In the genomic region with DNA sequence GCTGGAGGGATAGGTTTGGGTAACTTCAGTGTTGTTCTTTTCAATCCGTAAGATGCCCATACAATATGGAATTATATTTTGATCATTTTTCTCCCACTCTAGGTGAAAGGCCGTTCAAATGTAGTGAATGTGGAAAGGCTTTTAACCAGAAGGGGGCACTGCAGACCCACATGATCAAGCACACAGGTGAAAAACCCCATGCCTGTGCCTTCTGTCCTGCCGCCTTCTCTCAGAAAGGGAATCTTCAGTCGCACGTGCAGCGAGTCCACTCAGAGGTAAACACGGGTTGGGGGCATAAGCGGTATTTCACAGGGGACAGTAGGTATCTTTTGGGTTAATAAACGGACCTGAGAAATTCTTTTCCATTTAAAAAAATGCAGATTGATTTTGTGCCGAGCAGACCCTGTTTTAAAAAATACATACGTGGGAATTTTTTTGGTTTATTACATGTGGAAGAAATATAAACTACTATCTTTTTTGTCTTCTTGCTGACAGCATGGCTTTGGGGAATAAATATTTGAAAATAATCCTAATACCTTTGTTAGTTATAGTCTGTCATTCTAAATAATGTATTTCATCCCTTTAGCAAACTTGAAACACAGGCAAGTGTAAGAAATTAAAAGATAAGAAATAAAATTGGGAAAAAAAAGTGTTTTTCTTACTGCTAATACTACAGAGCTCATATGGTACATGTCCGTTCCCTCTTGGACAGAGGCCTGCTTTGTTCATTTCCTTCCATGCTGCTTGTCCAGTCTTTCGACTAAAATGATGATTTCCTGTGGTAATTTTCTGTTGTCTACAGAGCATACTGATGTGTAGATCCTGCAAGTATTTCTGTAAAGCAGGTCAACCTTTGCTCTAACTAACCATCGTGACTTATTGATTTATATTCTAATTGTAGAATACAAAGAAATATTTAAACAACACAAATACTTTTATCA, we compare ENCODE assay signal across 8 cellular contexts. TPM values are rescaled to one million over a fixed set of nuclear protein-coding genes. Genes with fewer than 3 reads are reported as not detected.
DNase-seq lines count a peak whose midpoint lies in the region; FAIRE-seq and TF ChIP-seq lines count a peak whose summit lies in the region.

No MANE protein-coding gene starts in this region.

- TF ChIP-seq CTCF in AG09319 (IDR thresholded peaks at IDR 0.05; ENCODE audit: low read depth, low read length) (peak; percentile 57), GM12874 (IDR thresholded peaks at IDR 0.05; ENCODE audit: insufficient read depth, low read depth, low read length) (peak; percentile 63), HL-60 (IDR thresholded peaks at IDR 0.05; ENCODE audit: insufficient read depth, low read length) (peak; percentile 72), Peyer's patch (IDR thresholded peaks at IDR 0.05) (peak in 5 of 6 experiments; percentile 6 to 71 (median 58)), bronchial epithelial cell (IDR thresholded peaks at IDR 0.05; ENCODE audit: insufficient read depth, low read length, severe bottlenecking) (peak; percentile 67), liver (IDR thresholded peaks at IDR 0.05; ENCODE audit: low read depth, low read length, missing input control) (peak; percentile 57), thyroid gland (IDR thresholded peaks at IDR 0.05) (peak in 5 of 6 experiments; percentile 44 to 68 (median 57))

- TF ChIP-seq RAD21 in liver (IDR thresholded peaks at IDR 0.05) = peak; percentile 73 to 83

- 72% methylated on average over 14 of the region's 14 CpGs for WGBS in liver
- 67 to 69% methylated on average over 14 of the region's 14 CpGs for WGBS in thyroid gland, 2 donors

- TF ChIP-seq POLR2A in Peyer's patch (IDR thresholded peaks at IDR 0.05) (no peak), thyroid gland (IDR thresholded peaks at IDR 0.05) (no peak)

- H3K9me3 ChIP-seq in Peyer's patch = no peaks in the 10 kb centered on the region
- no peaks in the 10 kb centered on the region for H3K9me3 ChIP-seq in liver (ENCODE audit: control insufficient read depth in 4 of 4, low read length in 3 of 4)
- H3K9me3 ChIP-seq in thyroid gland = no peaks in the 10 kb centered on the region

- intact Hi-C loops in thyroid gland (cut with DNase I) = no loop called here

- FAIRE-seq in bronchial epithelial cell (lab: Jason Lieb, UNC) = no peak

- H3K4me3 ChIP-seq in HL-60 (replicated peaks; ENCODE audit: insufficient read depth, low read length) = no peak overlapping the region
- no peak overlapping the region for H3K4me3 ChIP-seq in Peyer's patch
- H3K4me3 ChIP-seq in bronchial epithelial cell (ENCODE audit: low read depth, low read length) = no peak overlapping the region
- no peak overlapping the region for H3K4me3 ChIP-seq in liver (ENCODE audit: low read depth in 1 of 3, low read length in 3 of 3)
- H3K4me3 ChIP-seq in thyroid gland (replicated peaks in 1 of 3) = no peak overlapping the region

- H3K27me3 ChIP-seq in HL-60 (ENCODE audit: insufficient read depth, poor library complexity, severe bottlenecking) (no peaks in the 10 kb centered on the region), Peyer's patch (no peaks in the 10 kb centered on the region), bronchial epithelial cell (ENCODE audit: control insufficient read depth, insufficient read depth, low read length) (no peaks in the 10 kb centered on the region), liver (ENCODE audit: control insufficient read depth in 4 of 4, insufficient read depth in 4 of 4, low read length in 3 of 4) (no peaks in the 10 kb centered on the region), thyroid gland (no peaks in the 10 kb centered on the region)

- H3K4me1 ChIP-seq in Peyer's patch (no peaks in the 10 kb centered on the region), liver (ENCODE audit: control insufficient read depth in 4 of 4, insufficient read depth in 4 of 4, low read length in 3 of 4) (no peaks in the 10 kb centered on the region), thyroid gland (no peaks in the 10 kb centered on the region)

- DNase-seq in AG09319 (ENCODE audit: extremely low read depth, low read depth) (no peak), HL-60 (ENCODE audit: low read depth in 1 of 2, low spot score in 1 of 2) (peak; percentile 22 to 74), Peyer's patch (peak in 2 of 3 donors; percentile 48 to 66), bronchial epithelial cell (ENCODE audit: low read depth) (peak; percentile 51), thyroid gland (peak; percentile 40 to 53), NCI-H128 (lab: John Stamatoyannopoulos, UW; ENCODE audit: unreplicated experiment) (no peak)

- H3K27ac ChIP-seq in HL-60 (replicated peaks) = no peak overlapping the region
- no peak overlapping the region for H3K27ac ChIP-seq in Peyer's patch
- no peak overlapping the region for H3K27ac ChIP-seq in liver (ENCODE audit: low read depth in 1 of 2, low read length in 2 of 2)
- H3K27ac ChIP-seq in thyroid gland = no peak overlapping the region

- no peak overlapping the region for H3K9ac ChIP-seq in liver (ENCODE audit: low read depth in 1 of 2, low read length in 2 of 2)

- H3K36me3 ChIP-seq in Peyer's patch (peaks cover 0 to 34% (median 0%) of the 10 kb centered on the region in 3 donors), bronchial epithelial cell (ENCODE audit: control insufficient read depth, insufficient read depth, low read length) (no peaks in the 10 kb centered on the region), liver (ENCODE audit: control insufficient read depth in 4 of 4, insufficient read depth in 3 of 4, low read depth in 1 of 4, low read length in 3 of 4) (peaks cover 3 to 17% (median 14%) of the 10 kb centered on the region in 4 donors), thyroid gland (peaks cover 5 to 9% of the 10 kb centered on the region in 2 donors)

TF ChIP-seq in liver, 16 proteins besides CTCF, POLR2A, EP300 and RAD21:
- TF ChIP-seq RXRA (IDR thresholded peaks at IDR 0.05) (peak; percentile 40 to 61), HNF4G (IDR thresholded peaks at IDR 0.05) (no peak), FOXA1 (IDR thresholded peaks at IDR 0.05) (no peak), GABPA (IDR thresholded peaks at IDR 0.05 in 1 of 2, conservative IDR thresholded peaks at IDR 0.05 in 1 of 2) (no peak), FOXA2 (IDR thresholded peaks at IDR 0.05) (no peak), HNF4A (conservative IDR thresholded peaks at IDR 0.05) (no peak), SP1 (IDR thresholded peaks at IDR 0.05) (no peak)
- TF ChIP-seq, protein P1, sequence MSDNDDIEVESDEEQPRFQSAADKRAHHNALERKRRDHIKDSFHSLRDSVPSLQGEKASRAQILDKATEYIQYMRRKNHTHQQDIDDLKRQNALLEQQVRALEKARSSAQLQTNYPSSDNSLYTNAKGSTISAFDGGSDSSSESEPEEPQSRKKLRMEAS (IDR thresholded peaks at IDR 0.05) = no peak
- TF ChIP-seq, protein P2, sequence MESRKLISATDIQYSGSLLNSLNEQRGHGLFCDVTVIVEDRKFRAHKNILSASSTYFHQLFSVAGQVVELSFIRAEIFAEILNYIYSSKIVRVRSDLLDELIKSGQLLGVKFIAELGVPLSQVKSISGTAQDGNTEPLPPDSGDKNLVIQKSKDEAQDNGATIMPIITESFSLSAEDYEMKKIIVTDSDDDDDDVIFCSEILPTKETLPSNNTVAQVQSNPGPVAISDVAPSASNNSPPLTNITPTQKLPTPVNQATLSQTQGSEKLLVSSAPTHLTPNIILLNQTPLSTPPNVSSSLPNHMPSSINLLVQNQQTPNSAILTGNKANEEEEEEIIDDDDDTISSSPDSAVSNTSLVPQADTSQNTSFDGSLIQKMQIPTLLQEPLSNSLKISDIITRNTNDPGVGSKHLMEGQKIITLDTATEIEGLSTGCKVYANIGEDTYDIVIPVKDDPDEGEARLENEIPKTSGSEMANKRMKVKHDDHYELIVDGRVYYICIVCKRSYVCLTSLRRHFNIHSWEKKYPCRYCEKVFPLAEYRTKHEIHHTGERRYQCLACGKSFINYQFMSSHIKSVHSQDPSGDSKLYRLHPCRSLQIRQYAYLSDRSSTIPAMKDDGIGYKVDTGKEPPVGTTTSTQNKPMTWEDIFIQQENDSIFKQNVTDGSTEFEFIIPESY (IDR thresholded peaks at IDR 0.05) = no peak

RNA-seq across cellular contexts. Expression of gene ZNF236, which starts 53.3 kb away (rescaled TPM):
- 10 to 100 TPM; 13.8 to 57.8 (median 27.7) TPM for total RNA-seq in Peyer's patch
- total RNA-seq in bronchial epithelial cell = 5.3 and 6.4 TPM in 2 replicates
- 1 to 10 TPM; 6.5 to 8.2 TPM for total RNA-seq in liver
- 1 to 10 TPM in 1 of 2 donors, under 1 TPM in 1; 0.83 to 3.6 TPM for polyA plus RNA-seq in liver
- 10 to 100 TPM; 15.6 to 28.0 (median 20.6) TPM for total RNA-seq in thyroid gland

Comparison
In these comparisons a context has a peak if more than half of its experiments do, and no peak if none do; other contexts are left out.
1. DNase-seq: peak in HL-60 (2 of 2), Peyer's patch (2 of 3), bronchial epithelial cell (single experiment) and thyroid gland (2 of 2); none in AG09319 (single experiment) and NCI-H128 (single experiment).
2. Peak in every context shown above with its lines, with median percentiles within 50 percentile points of each other: CTCF ChIP-seq.